ENCODE assay signal across 11 cellular contexts in genomic region chr19:38710928-38711725, GRCh38. TPM values are rescaled to one million over a fixed set of nuclear protein-coding genes. Genes with fewer than 3 reads are reported as not detected.
DNase-seq lines count a peak whose midpoint lies in the region; ATAC-seq and TF ChIP-seq lines count a peak whose summit lies in the region.
"Had no signal": no experiment of that assay in that cellular context is flagged by ENCODE, and none has a peak within 500 bp of the region (broad histone marks: within the 10 kb centered on the region; RNA-seq: fewer than 3 reads in every experiment).

No MANE protein-coding gene starts in this region.

- H3K27me3 Mint-ChIP-seq in activated T-helper 17 cell treated with anti-CD3 and anti-CD28 coated beads, Interleukin-2, amount 50 U/mL, for 72 hours, result no peaks in the 10 kb centered on the region
- H3K27me3 Mint-ChIP-seq in CD8-positive, alpha-beta T cell (ENCODE audit: low read depth), result no peaks in the 10 kb centered on the region

- in situ Hi-C loops in GM13976 (cut with MboI; ENCODE audit: low sequenced_read_pairs, unreplicated experiment), result no loop called here

- H3K36me3 Mint-ChIP-seq in activated T-helper 17 cell treated with anti-CD3 and anti-CD28 coated beads, Interleukin-2, amount 50 U/mL, for 72 hours (ENCODE audit: low read depth), result peaks cover 75% of the 10 kb centered on the region
- peaks cover 59% of the 10 kb centered on the region for H3K36me3 Mint-ChIP-seq in CD8-positive, alpha-beta T cell

- POLR2A ChIA-PET in AG04450 (lab: Yijun Ruan, JAX), result interaction anchor here (0.7 to 2.0 kb wide), 8 partner anchors 10 to 220 kb away, joined by 3 to 25 read pairs (median 4); partner anchors contain the start of genes ACTN4, MRPS12 and SARS2
- POLR2A ChIA-PET in CD8-positive, alpha-beta T cell (lab: Charles Lee), result no interaction called here

- H3K27ac Mint-ChIP-seq in activated T-helper 17 cell treated with anti-CD3 and anti-CD28 coated beads, Interleukin-2, amount 50 U/mL, for 72 hours, result peak overlapping the region; percentile 31
- H3K27ac Mint-ChIP-seq in CD8-positive, alpha-beta T cell, result no peak overlapping the region

- H3K27ac ChIP-seq in AG04450 (ENCODE audit: low read depth, low read length), result peak overlapping the region; percentile 83
- peak overlapping the region; percentile 91 for H3K27ac ChIP-seq in left ventricle myocardium inferior (replicated peaks)
- H3K27ac ChIP-seq in rectal smooth muscle tissue (ENCODE audit: low read depth, low read length), result peak overlapping the region; percentile 82
- H3K27ac ChIP-seq in CD8-positive, alpha-beta T cell (ENCODE audit: low read depth, low read length), result no peak overlapping the region
- H3K27ac ChIP-seq: BLaER1 treated with 17β-estradiol and CSF1 and Interleukin-3, amounts not matched to agents 10 nM and 100 nM had no signal

- TF ChIP-seq CTCF in AG04450 (IDR thresholded peaks at IDR 0.05; ENCODE audit: low read depth, low read length) (no peak), left ventricle myocardium inferior (IDR thresholded peaks at IDR 0.05; ENCODE audit: borderline replicate concordance) (no peak), GM13976 (IDR thresholded peaks at IDR 0.05; ENCODE audit: borderline replicate concordance, control extremely low read depth, extremely low read depth, insufficient read depth, missing control alignments) (no peak)
- TF ChIP-seq CTCF in CD8-positive, alpha-beta T cell (IDR thresholded peaks at IDR 0.05), result no peak

- intact Hi-C loops in left ventricle myocardium inferior (cut with micrococcal nuclease), result no loop called here
- intact Hi-C loops in CD8-positive, alpha-beta T cell (cut with DNase I, micrococcal nuclease), result no loop called here

- ATAC-seq in activated T-helper 17 cell treated with anti-CD3 and anti-CD28 coated beads, Interleukin-2, amount 50 U/mL, for 72 hours (replicated peaks), result no peak
- no peak for ATAC-seq in CD8-positive, alpha-beta T cell
- ATAC-seq: GM12878 had no signal

- DNase-seq in AG04450 (ENCODE audit: low read depth, low spot score), result no peak
- DNase-seq in left ventricle myocardium inferior, result no peak
- no peak for DNase-seq in CD8-positive, alpha-beta T cell
- DNase-seq in GM13976 (ENCODE audit: low spot score), result no peak
- DNase-seq in NK-92 treated with Interleukin-12 subunit alpha and Interleukin-12 subunit beta, amount 100 ng/mL, for 24 hours (lab: John Stamatoyannopoulos, UW), result no peak
- DNase-seq in erythroblast (lab: John Stamatoyannopoulos, UW), result no peak
- DNase-seq: activated CD8-positive, alpha-beta memory T cell treated with anti-CD3 and anti-CD28 coated beads for 24 hours had no signal

- no peaks in the 10 kb centered on the region for H3K4me1 Mint-ChIP-seq in activated T-helper 17 cell treated with anti-CD3 and anti-CD28 coated beads, Interleukin-2, amount 50 U/mL, for 72 hours
- H3K4me1 Mint-ChIP-seq in CD8-positive, alpha-beta T cell (ENCODE audit: low read depth), result no peaks in the 10 kb centered on the region

- H3K4me1 ChIP-seq in left ventricle myocardium inferior, result peaks cover 100% of the 10 kb centered on the region
- peaks cover 17% of the 10 kb centered on the region for H3K4me1 ChIP-seq in rectal smooth muscle tissue (ENCODE audit: control insufficient read depth, insufficient read depth, low read length)
- H3K4me1 ChIP-seq in CD8-positive, alpha-beta T cell (ENCODE audit: insufficient read depth, low read length), result no peaks in the 10 kb centered on the region

- H3K4me3 ChIP-seq in AG04450 (ENCODE audit: low read depth, low read length), result no peak overlapping the region
- no peak overlapping the region for H3K4me3 ChIP-seq in left ventricle myocardium inferior
- H3K4me3 ChIP-seq in rectal smooth muscle tissue (ENCODE audit: low read length), result no peak overlapping the region
- H3K4me3 ChIP-seq in CD8-positive, alpha-beta T cell (ENCODE audit: low read depth, low read length), result no peak overlapping the region
- H3K4me3 ChIP-seq: BLaER1 treated with 17β-estradiol and CSF1 and Interleukin-3, amounts not matched to agents 10 nM and 100 nM; GM12878 had no signal

- H3K4me3 Mint-ChIP-seq in activated T-helper 17 cell treated with anti-CD3 and anti-CD28 coated beads, Interleukin-2, amount 50 U/mL, for 72 hours, result no peak overlapping the region
- no peak overlapping the region for H3K4me3 Mint-ChIP-seq in CD8-positive, alpha-beta T cell

- CTCF ChIA-PET in AG04450 (lab: Charles Lee), result interaction anchor here (0.5 to 1.8 kb wide), 5 partner anchors 17 to 218 kb away, joined by 3 to 5 read pairs (median 3); partner anchors contain the start of gene ACTN4
- CTCF ChIA-PET in CD8-positive, alpha-beta T cell (lab: Charles Lee), result interaction anchor here (0.9 kb wide), 1 partner anchor 166 kb away, joined by 3 read pairs; no protein-coding TSS in a partner anchor

- peaks cover 87% of the 10 kb centered on the region for H3K36me3 ChIP-seq in left ventricle myocardium inferior
- H3K36me3 ChIP-seq in rectal smooth muscle tissue (ENCODE audit: control insufficient read depth, insufficient read depth, low read length), result peaks cover 54% of the 10 kb centered on the region
- no peaks in the 10 kb centered on the region for H3K36me3 ChIP-seq in CD8-positive, alpha-beta T cell (ENCODE audit: insufficient read depth, low read length)

- H3K27me3 ChIP-seq in AG04450 (ENCODE audit: control insufficient read depth, insufficient read depth, low read length) (no peaks in the 10 kb centered on the region), left ventricle myocardium inferior (ENCODE audit: low read depth) (no peaks in the 10 kb centered on the region), rectal smooth muscle tissue (ENCODE audit: control insufficient read depth, insufficient read depth, low read length) (no peaks in the 10 kb centered on the region)
- H3K27me3 ChIP-seq in CD8-positive, alpha-beta T cell (ENCODE audit: insufficient read depth, low read length), result no peaks in the 10 kb centered on the region
- H3K27me3 ChIP-seq: BLaER1 treated with 17β-estradiol and CSF1 and Interleukin-3, amounts not matched to agents 10 nM and 100 nM had no signal

- no peak for TF ChIP-seq POLR2A in erythroblast (IDR thresholded peaks at IDR 0.05; ENCODE audit: low read length)

- H3K9me3 Mint-ChIP-seq in activated T-helper 17 cell treated with anti-CD3 and anti-CD28 coated beads, Interleukin-2, amount 50 U/mL, for 72 hours, result no peaks in the 10 kb centered on the region
- no peaks in the 10 kb centered on the region for H3K9me3 Mint-ChIP-seq in CD8-positive, alpha-beta T cell

- peak overlapping the region; percentile 0 for H3K9ac ChIP-seq in rectal smooth muscle tissue (ENCODE audit: low read length)
- H3K9ac ChIP-seq: BLaER1 treated with 17β-estradiol and CSF1 and Interleukin-3, amounts not matched to agents 10 nM and 100 nM had no signal

- H3K9me3 ChIP-seq in AG04450 (ENCODE audit: control insufficient read depth, insufficient read depth, low read length) (no peaks in the 10 kb centered on the region; the same call in 1 of the 2 replicates), left ventricle myocardium inferior (replicated peaks) (no peaks in the 10 kb centered on the region)
- H3K9me3 ChIP-seq in CD8-positive, alpha-beta T cell (ENCODE audit: low read length), result no peaks in the 10 kb centered on the region
- H3K9me3 ChIP-seq: BLaER1 treated with 17β-estradiol and CSF1 and Interleukin-3, amounts not matched to agents 10 nM and 100 nM had no signal

RNA-seq across cellular contexts. Expression of gene CAPN12, which starts 33.1 kb away (rescaled TPM):
- polyA plus RNA-seq in AG04450 (2011; rRNA removed), result 0.66 and 0.69 TPM in 2 replicates
- polyA minus RNA-seq in AG04450 (2011; rRNA and poly(A)+ RNA removed), result not detected in 2 replicates
- 10 to 100 TPM in 1 of 2 donors, 1 to 10 TPM in 1; 3.8 to 75.3 TPM for total RNA-seq in activated T-helper 17 cell treated with anti-CD3 and anti-CD28 coated beads, Interleukin-2, amount 50 U/mL, for 72 hours
- total RNA-seq in left ventricle myocardium inferior, result 0.22 TPM
- 1 to 10 TPM; 2.7 to 3.2 TPM for total RNA-seq in CD8-positive, alpha-beta T cell
